In the genomic region with DNA sequence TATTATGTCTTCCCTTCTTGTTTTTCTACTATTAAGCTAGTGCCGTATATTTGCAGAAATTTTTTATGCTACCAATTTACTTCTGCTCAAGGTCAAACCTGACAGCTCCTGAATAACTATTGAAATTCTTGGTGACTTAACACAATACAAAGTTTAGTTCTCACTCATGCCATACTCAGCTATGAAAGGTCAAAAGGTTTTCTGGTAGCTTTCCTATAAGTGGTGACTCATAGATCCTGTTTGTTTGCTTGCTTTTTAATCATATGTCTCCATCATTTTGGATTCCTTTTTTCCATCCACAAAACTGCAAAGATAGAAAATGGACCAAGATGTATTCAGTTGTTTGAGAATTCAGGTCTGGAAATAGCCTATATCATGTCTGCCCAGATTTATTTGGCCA, we compare ENCODE assay signal across 18 cellular contexts.
"Had no signal": no experiment of that assay in that cellular context is flagged by ENCODE, and none has a peak within 500 bp of the region (broad histone marks: within the 10 kb centered on the region; RNA-seq: fewer than 3 reads in every experiment).

No MANE protein-coding gene starts in this region.

- DNase-seq: activated B cell treated with CpG ODN at 0.5 μM for 24 hours; activated CD4-positive, alpha-beta T cell treated with anti-CD3 and anti-CD28 coated beads, Interleukin-2, amount 10 ng/mL, durations not matched to agents 24 days and 14 days; activated CD8-positive, alpha-beta memory T cell treated with anti-CD3 and anti-CD28 coated beads for 24 hours; activated effector memory CD4-positive, alpha-beta T cell treated with Interleukin-2 at 50 U/mL for 16 hours; colonic mucosa; foreskin melanocyte; heart right ventricle; islet precursor cell; left ventricle myocardium inferior; stimulated activated CD4-positive, alpha-beta T cell treated with anti-CD3 and anti-CD28 coated beads, Interleukin-4, amount 100 ng/mL, for 4 hours; stimulated activated naive CD8-positive, alpha-beta T cell treated with anti-CD3 and anti-CD28 coated beads, Interleukin-15, amount 100 ng/mL, for 72 hours; testis; uterus had no signal

- H3K27me3 ChIP-seq: cardiac muscle cell, colonic mucosa, heart right ventricle, testis, uterus had no signal

- H3K4me1 ChIP-seq: colonic mucosa, heart right ventricle, left ventricle myocardium inferior, testis, uterus had no signal

- H3K4me3 Mint-ChIP-seq: activated B cell treated with CpG ODN at 0.5 μM for 24 hours; activated CD4-positive, alpha-beta T cell treated with anti-CD3 and anti-CD28 coated beads, Interleukin-2, amount 10 ng/mL, durations not matched to agents 24 days and 14 days; activated naive CD4-positive, alpha-beta T cell treated with anti-CD3 and anti-CD28 coated beads, Interleukin-2, amount 50 U/mL, for 24 hours; stimulated activated naive CD8-positive, alpha-beta T cell treated with anti-CD3 and anti-CD28 coated beads, Interleukin-15, amount 100 ng/mL, for 72 hours; T-helper 1 cell treated with Interleukin-12 subunit alpha and Interleukin-12 subunit beta and Interleukin-4 antibody, amounts not matched to agents 30 μg/mL and 1 μg/mL, for 36 hours had no signal

- H3K9me3 ChIP-seq: colonic mucosa, heart right ventricle, left ventricle myocardium inferior, testis, uterus had no signal

- ATAC-seq: heart right ventricle; SK-N-SH treated with all-trans-retinoic acid at 6 μM for 48 hours; stimulated activated naive CD8-positive, alpha-beta T cell treated with anti-CD3 and anti-CD28 coated beads, Interleukin-15, amount 100 ng/mL, for 72 hours had no signal

- H3K27ac Mint-ChIP-seq: activated B cell treated with CpG ODN at 0.5 μM for 24 hours; activated CD4-positive, alpha-beta T cell treated with anti-CD3 and anti-CD28 coated beads, Interleukin-2, amount 10 ng/mL, durations not matched to agents 24 days and 14 days; activated naive CD4-positive, alpha-beta T cell treated with anti-CD3 and anti-CD28 coated beads, Interleukin-2, amount 50 U/mL, for 24 hours; stimulated activated naive CD8-positive, alpha-beta T cell treated with anti-CD3 and anti-CD28 coated beads, Interleukin-15, amount 100 ng/mL, for 72 hours; T-helper 1 cell treated with Interleukin-12 subunit alpha and Interleukin-12 subunit beta and Interleukin-4 antibody, amounts not matched to agents 30 μg/mL and 1 μg/mL, for 36 hours had no signal

- H3K27me3 Mint-ChIP-seq: activated B cell treated with CpG ODN at 0.5 μM for 24 hours; activated CD4-positive, alpha-beta T cell treated with anti-CD3 and anti-CD28 coated beads, Interleukin-2, amount 10 ng/mL, durations not matched to agents 24 days and 14 days; activated naive CD4-positive, alpha-beta T cell treated with anti-CD3 and anti-CD28 coated beads, Interleukin-2, amount 50 U/mL, for 24 hours; stimulated activated naive CD8-positive, alpha-beta T cell treated with anti-CD3 and anti-CD28 coated beads, Interleukin-15, amount 100 ng/mL, for 72 hours had no signal

- H3K4me3 ChIP-seq: cardiac muscle cell, colonic mucosa, heart right ventricle, left ventricle myocardium inferior, testis, uterus had no signal

- H3K36me3 Mint-ChIP-seq: activated naive CD4-positive, alpha-beta T cell treated with anti-CD3 and anti-CD28 coated beads, Interleukin-2, amount 50 U/mL, for 24 hours had no signal

- H3K36me3 ChIP-seq: cardiac muscle cell, colonic mucosa, heart right ventricle, left ventricle myocardium inferior, uterus had no signal

- H3K27ac ChIP-seq: cardiac muscle cell, colonic mucosa, epithelial cell of prostate, heart right ventricle, left ventricle myocardium inferior, testis, uterus had no signal

- H3K4me1 Mint-ChIP-seq: activated B cell treated with CpG ODN at 0.5 μM for 24 hours; activated CD4-positive, alpha-beta T cell treated with anti-CD3 and anti-CD28 coated beads, Interleukin-2, amount 10 ng/mL, durations not matched to agents 24 days and 14 days; activated naive CD4-positive, alpha-beta T cell treated with anti-CD3 and anti-CD28 coated beads, Interleukin-2, amount 50 U/mL, for 24 hours; stimulated activated naive CD8-positive, alpha-beta T cell treated with anti-CD3 and anti-CD28 coated beads, Interleukin-15, amount 100 ng/mL, for 72 hours had no signal

- H3K9me3 Mint-ChIP-seq: activated naive CD4-positive, alpha-beta T cell treated with anti-CD3 and anti-CD28 coated beads, Interleukin-2, amount 50 U/mL, for 24 hours had no signal
